Comparison of ENCODE assay signal across 2 cellular contexts in the genomic region with DNA sequence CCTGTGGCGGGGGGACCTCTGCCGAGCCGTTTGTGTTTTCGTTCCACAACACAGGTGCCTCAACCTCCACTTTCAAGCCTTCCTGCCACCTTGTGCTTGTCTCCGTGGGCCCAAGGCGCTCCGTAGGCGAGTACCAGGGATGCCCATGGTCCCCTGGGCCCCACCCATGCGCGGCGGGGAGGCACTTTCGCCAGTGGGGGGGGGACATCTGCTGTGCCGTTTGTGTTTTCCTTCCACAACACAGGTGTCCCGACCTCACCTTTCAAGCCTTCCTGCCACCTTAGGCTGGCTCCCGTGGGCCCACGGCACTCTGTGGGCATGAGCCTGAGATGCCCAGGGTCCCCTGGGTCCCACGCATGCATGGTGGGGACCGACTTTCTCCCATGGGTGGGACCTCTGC.
TF ChIP-seq lines count a peak whose summit lies in the region.

No MANE protein-coding gene starts in this region.

TF ChIP-seq in A549, 52 proteins besides CTCF, POLR2A, EP300 and RAD21 (continued from another document):
- TF ChIP-seq, protein P1, sequence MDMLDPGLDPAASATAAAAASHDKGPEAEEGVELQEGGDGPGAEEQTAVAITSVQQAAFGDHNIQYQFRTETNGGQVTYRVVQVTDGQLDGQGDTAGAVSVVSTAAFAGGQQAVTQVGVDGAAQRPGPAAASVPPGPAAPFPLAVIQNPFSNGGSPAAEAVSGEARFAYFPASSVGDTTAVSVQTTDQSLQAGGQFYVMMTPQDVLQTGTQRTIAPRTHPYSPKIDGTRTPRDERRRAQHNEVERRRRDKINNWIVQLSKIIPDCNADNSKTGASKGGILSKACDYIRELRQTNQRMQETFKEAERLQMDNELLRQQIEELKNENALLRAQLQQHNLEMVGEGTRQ (IDR thresholded peaks at IDR 0.05): no peak
- no peak for TF ChIP-seq MAFK (IDR thresholded peaks at IDR 0.05; ENCODE audit: partially characterized antibody)

TF ChIP-seq in K562, 482 proteins besides CTCF, POLR2A, EP300 and RAD21 (continued from another document):
- TF ChIP-seq ZNF592 (IDR thresholded peaks at IDR 0.05) (no peak), HSF4 (CRISPR knock-in tag; IDR thresholded peaks at IDR 0.05; ENCODE audit: borderline replicate concordance) (no peak)
